In genomic region chr3:122577409-122578028, GRCh38 we compare ENCODE assay signal across 9 cellular contexts. TPM values are rescaled to one million over a fixed set of nuclear protein-coding genes. Genes with fewer than 3 reads are reported as not detected.
DNase-seq lines count a peak whose midpoint lies in the region; ATAC-seq and TF ChIP-seq lines count a peak whose summit lies in the region.
"Had no signal": no experiment of that assay in that cellular context is flagged by ENCODE, and none has a peak within 500 bp of the region (broad histone marks: within the 10 kb centered on the region; RNA-seq: fewer than 3 reads in every experiment).

Gene PARP15, plus strand, starts transcription at chr3:122577650. Its CDS starts 18 bp downstream, at chr3:122577668.

- H3K4me1 ChIP-seq in naive thymus-derived CD4-positive, alpha-beta T cell (ENCODE audit: control insufficient read depth in 2 of 2, insufficient read depth in 2 of 2, low read length in 2 of 2): peaks cover 8 to 23% of the 10 kb centered on the region in 2 donors
- no peaks in the 10 kb centered on the region for H3K4me1 ChIP-seq in uterus

- H3K9me3 Mint-ChIP-seq in naive thymus-derived CD4-positive, alpha-beta T cell: peaks cover 6 to 17% (median 12%) of the 10 kb centered on the region in 11 donors

- TF ChIP-seq CTCF in uterus (IDR thresholded peaks at IDR 0.05): peak in 1 of 4 experiments; percentile 4

- peak within 1 kb of the TSS; percentile 69 for H3K27ac ChIP-seq in naive thymus-derived CD4-positive, alpha-beta T cell (ENCODE audit: low read depth, low read length)
- peak within 1 kb of the TSS; percentile 5 to 25 for H3K27ac ChIP-seq in uterus

- POLR2A ChIA-PET in naive thymus-derived CD4-positive, alpha-beta T cell (lab: Charles Lee): interaction anchor here (0.5 to 4.5 kb wide), 7 partner anchors 8 to 102 kb away, joined by 3 to 57 read pairs (median 4); partner anchors contain the start of genes DTX3L and PARP9

- H3K4me3 ChIP-seq in GM08714 (ENCODE audit: low read length): peak within 1 kb of the TSS; percentile 83
- H3K4me3 ChIP-seq in naive thymus-derived CD4-positive, alpha-beta T cell (ENCODE audit: low read length): peak within 1 kb of the TSS; percentile 74
- peak within 1 kb of the TSS; percentile 23 to 42 for H3K4me3 ChIP-seq in uterus

- peak; percentile 63 for ATAC-seq in naive thymus-derived CD4-positive, alpha-beta T cell
- ATAC-seq in GM19035 (IDR thresholded peaks at IDR 0.05; ENCODE audit: unreplicated experiment) (no peak), GM21529 (IDR thresholded peaks at IDR 0.05; ENCODE audit: unreplicated experiment) (no peak)

- peak within 1 kb of the TSS; percentile 83 to 100 (median 99) for H3K4me3 Mint-ChIP-seq in naive thymus-derived CD4-positive, alpha-beta T cell

- H3K36me3 Mint-ChIP-seq in naive thymus-derived CD4-positive, alpha-beta T cell: peaks cover 12 to 46% (median 23%) of the 10 kb centered on the region in 5 donors

- intact Hi-C loops in naive thymus-derived CD4-positive, alpha-beta T cell (cut with micrococcal nuclease): loop anchor here (1.0 to 2.0 kb wide), 6 partner anchors 9 to 102 kb away; partner anchors contain the start of genes DTX3L (in 1 of the 2) and PARP9 (in 1 of the 2)
- intact Hi-C loops in uterus (cut with DNase I; ENCODE audit: low total_unique reads): no loop called here

- CTCF ChIA-PET in naive thymus-derived CD4-positive, alpha-beta T cell (lab: Charles Lee): interaction anchor here (0.9 to 2.0 kb wide), 3 partner anchors 12 to 101 kb away, joined by 3 to 7 read pairs (median 5); no protein-coding TSS in a partner anchor

- peaks cover 0 to 11% (median 9%) of the 10 kb centered on the region in 3 experiments for H3K9me3 ChIP-seq in naive thymus-derived CD4-positive, alpha-beta T cell (ENCODE audit: control insufficient read depth in 2 of 3, low read length in 3 of 3)
- H3K9me3 ChIP-seq in uterus: peaks cover 0 to 3% of the 10 kb centered on the region in 2 donors

- H3K4me1 Mint-ChIP-seq in naive thymus-derived CD4-positive, alpha-beta T cell: peaks cover 30 to 77% (median 59%) of the 10 kb centered on the region in 7 donors

- no peaks in the 10 kb centered on the region for H3K27me3 ChIP-seq in naive thymus-derived CD4-positive, alpha-beta T cell (ENCODE audit: control insufficient read depth in 2 of 2, insufficient read depth in 2 of 2, low read length in 2 of 2)
- no peaks in the 10 kb centered on the region for H3K27me3 ChIP-seq in uterus

- TF ChIP-seq POLR2A in uterus (IDR thresholded peaks at IDR 0.05): no peak

- DNase-seq in T-helper 22 cell (ENCODE audit: low read depth) (peak; percentile 10), ecto neural progenitor cell (ENCODE audit: low spot score) (peak; percentile 52), uterus (no peak), NOMO-1 treated with dmso at 0.1 percent for 144 hours (lab: John Stamatoyannopoulos, UW; ENCODE audit: unreplicated experiment) (no peak)
- DNase-seq in naive thymus-derived CD4-positive, alpha-beta T cell: peak; percentile 13 to 50 (median 43)

- peak within 1 kb of the TSS; percentile 89 to 99 (median 98) for H3K27ac Mint-ChIP-seq in naive thymus-derived CD4-positive, alpha-beta T cell

- H3K36me3 ChIP-seq in naive thymus-derived CD4-positive, alpha-beta T cell (ENCODE audit: control insufficient read depth in 2 of 3, insufficient read depth in 3 of 3, low read length in 3 of 3): peaks cover 0 to 4% (median 0%) of the 10 kb centered on the region in 3 experiments
- no peaks in the 10 kb centered on the region for H3K36me3 ChIP-seq in uterus

- no peaks in the 10 kb centered on the region for H3K27me3 Mint-ChIP-seq in naive thymus-derived CD4-positive, alpha-beta T cell

RNA-seq across cellular contexts. Expression of gene PARP15, which starts in this region (rescaled TPM):
- 10 to 100 TPM; 42.8 to 71.0 (median 70.0) TPM for total RNA-seq in naive thymus-derived CD4-positive, alpha-beta T cell
- polyA plus RNA-seq in naive thymus-derived CD4-positive, alpha-beta T cell: 1 to 10 TPM; 3.2 to 7.2 TPM
- 1 to 10 TPM in 2 of 4 donors, under 1 TPM in 2; under 0.01 to 3.1 (median 1.6) TPM for total RNA-seq in uterus
- total RNA-seq: LHCN-M2 had no signal

Comparison
In these comparisons a context has a peak if more than half of its experiments do, and no peak if none do; other contexts are left out.
1. RNA of gene PARP15 (total RNA-seq): 42.8 to 71.0 TPM in naive thymus-derived CD4-positive, alpha-beta T cell; under 0.01 to 3.1 TPM in uterus; every median in the first group is over 10 times any median in the second.
2. H3K4me3 ChIP-seq: peak in every context shown above with its lines; median percentile 83 in GM08714; 74 in naive thymus-derived CD4-positive, alpha-beta T cell; 32 in uterus.
3. DNase-seq: peak in T-helper 22 cell (single experiment), ecto neural progenitor cell (single experiment) and naive thymus-derived CD4-positive, alpha-beta T cell (9 of 9); none in uterus (0 of 2) and NOMO-1 treated with dmso at 0.1 percent for 144 hours (single experiment).